1 cellular context compared by ENCODE assay signal in the genomic region with DNA sequence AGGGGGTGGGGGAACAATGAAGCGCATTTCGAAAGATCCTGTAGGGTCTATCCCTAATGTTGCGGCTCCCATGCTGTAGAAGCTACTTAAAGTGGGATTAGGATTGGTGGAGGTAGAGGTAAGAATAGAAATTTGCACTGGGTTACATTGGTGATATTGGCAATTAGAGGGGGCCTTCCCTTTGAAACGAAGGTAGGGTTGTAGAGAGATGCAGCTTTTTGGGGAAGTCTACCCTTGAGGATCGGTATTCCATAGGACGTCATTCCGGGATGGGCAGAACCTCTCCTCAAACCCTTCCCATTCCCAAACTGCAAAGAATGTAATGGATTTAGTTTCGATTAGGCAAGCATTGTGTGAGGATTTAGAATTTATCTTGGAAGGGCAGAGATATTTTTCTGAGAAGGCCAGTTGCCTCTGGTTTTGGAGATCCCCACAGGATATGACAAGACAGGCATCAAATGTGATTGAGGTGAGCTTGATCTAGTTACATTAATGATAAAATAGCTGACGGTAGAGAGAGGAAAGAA.
TF ChIP-seq lines count a peak whose summit lies in the region.

No MANE protein-coding gene starts in this region.

TF ChIP-seq in A549, 52 proteins besides CTCF, POLR2A, EP300 and RAD21 (continued from another document):
- TF ChIP-seq, protein P1, sequence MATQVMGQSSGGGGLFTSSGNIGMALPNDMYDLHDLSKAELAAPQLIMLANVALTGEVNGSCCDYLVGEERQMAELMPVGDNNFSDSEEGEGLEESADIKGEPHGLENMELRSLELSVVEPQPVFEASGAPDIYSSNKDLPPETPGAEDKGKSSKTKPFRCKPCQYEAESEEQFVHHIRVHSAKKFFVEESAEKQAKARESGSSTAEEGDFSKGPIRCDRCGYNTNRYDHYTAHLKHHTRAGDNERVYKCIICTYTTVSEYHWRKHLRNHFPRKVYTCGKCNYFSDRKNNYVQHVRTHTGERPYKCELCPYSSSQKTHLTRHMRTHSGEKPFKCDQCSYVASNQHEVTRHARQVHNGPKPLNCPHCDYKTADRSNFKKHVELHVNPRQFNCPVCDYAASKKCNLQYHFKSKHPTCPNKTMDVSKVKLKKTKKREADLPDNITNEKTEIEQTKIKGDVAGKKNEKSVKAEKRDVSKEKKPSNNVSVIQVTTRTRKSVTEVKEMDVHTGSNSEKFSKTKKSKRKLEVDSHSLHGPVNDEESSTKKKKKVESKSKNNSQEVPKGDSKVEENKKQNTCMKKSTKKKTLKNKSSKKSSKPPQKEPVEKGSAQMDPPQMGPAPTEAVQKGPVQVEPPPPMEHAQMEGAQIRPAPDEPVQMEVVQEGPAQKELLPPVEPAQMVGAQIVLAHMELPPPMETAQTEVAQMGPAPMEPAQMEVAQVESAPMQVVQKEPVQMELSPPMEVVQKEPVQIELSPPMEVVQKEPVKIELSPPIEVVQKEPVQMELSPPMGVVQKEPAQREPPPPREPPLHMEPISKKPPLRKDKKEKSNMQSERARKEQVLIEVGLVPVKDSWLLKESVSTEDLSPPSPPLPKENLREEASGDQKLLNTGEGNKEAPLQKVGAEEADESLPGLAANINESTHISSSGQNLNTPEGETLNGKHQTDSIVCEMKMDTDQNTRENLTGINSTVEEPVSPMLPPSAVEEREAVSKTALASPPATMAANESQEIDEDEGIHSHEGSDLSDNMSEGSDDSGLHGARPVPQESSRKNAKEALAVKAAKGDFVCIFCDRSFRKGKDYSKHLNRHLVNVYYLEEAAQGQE (IDR thresholded peaks at IDR 0.05), result no peak
- TF ChIP-seq CHD4 (IDR thresholded peaks at IDR 0.05; ENCODE audit: borderline replicate concordance), result no peak
- TF ChIP-seq NFE2L2 (conservative IDR thresholded peaks at IDR 0.05; ENCODE audit: low read length), result no peak
- no peak for TF ChIP-seq KDM5A (IDR thresholded peaks at IDR 0.05)
- no peak for TF ChIP-seq CEBPB (IDR thresholded peaks at IDR 0.05)
- 0 out of 2 replicates have a peak, but pooled peaks have one; percentile 16 for TF ChIP-seq EHF (CRISPR knock-in tag; IDR thresholded peaks at IDR 0.05)
- no peak for TF ChIP-seq HEYL (CRISPR knock-in tag; IDR thresholded peaks at IDR 0.05)
- TF ChIP-seq ZSCAN20 (CRISPR knock-in tag; IDR thresholded peaks at IDR 0.05), result no peak
- TF ChIP-seq, protein P2, sequence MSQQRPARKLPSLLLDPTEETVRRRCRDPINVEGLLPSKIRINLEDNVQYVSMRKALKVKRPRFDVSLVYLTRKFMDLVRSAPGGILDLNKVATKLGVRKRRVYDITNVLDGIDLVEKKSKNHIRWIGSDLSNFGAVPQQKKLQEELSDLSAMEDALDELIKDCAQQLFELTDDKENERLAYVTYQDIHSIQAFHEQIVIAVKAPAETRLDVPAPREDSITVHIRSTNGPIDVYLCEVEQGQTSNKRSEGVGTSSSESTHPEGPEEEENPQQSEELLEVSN (IDR thresholded peaks at IDR 0.05; ENCODE audit: borderline replicate concordance, low read depth), result no peak
- no peak for TF ChIP-seq SMC3 (IDR thresholded peaks at IDR 0.05)
- TF ChIP-seq RFX5 (IDR thresholded peaks at IDR 0.05), result no peak
- no peak for TF ChIP-seq MAFK (IDR thresholded peaks at IDR 0.05; ENCODE audit: partially characterized antibody)
- TF ChIP-seq SREBF2 (IDR thresholded peaks at IDR 0.05), result no peak
- TF ChIP-seq, protein P3, sequence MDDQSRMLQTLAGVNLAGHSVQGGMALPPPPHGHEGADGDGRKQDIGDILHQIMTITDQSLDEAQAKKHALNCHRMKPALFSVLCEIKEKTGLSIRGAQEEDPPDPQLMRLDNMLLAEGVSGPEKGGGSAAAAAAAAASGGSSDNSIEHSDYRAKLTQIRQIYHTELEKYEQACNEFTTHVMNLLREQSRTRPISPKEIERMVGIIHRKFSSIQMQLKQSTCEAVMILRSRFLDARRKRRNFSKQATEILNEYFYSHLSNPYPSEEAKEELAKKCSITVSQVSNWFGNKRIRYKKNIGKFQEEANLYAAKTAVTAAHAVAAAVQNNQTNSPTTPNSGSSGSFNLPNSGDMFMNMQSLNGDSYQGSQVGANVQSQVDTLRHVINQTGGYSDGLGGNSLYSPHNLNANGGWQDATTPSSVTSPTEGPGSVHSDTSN (IDR thresholded peaks at IDR 0.05), result no peak
- TF ChIP-seq, protein P4, sequence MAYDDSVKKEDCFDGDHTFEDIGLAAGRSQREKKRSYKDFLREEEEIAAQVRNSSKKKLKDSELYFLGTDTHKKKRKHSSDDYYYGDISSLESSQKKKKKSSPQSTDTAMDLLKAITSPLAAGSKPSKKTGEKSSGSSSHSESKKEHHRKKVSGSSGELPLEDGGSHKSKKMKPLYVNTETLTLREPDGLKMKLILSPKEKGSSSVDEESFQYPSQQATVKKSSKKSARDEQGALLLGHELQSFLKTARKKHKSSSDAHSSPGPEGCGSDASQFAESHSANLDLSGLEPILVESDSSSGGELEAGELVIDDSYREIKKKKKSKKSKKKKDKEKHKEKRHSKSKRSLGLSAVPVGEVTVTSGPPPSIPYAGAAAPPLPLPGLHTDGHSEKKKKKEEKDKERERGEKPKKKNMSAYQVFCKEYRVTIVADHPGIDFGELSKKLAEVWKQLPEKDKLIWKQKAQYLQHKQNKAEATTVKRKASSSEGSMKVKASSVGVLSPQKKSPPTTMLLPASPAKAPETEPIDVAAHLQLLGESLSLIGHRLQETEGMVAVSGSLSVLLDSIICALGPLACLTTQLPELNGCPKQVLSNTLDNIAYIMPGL (CRISPR knock-in tag; IDR thresholded peaks at IDR 0.05; ENCODE audit: borderline replicate concordance), result 0 out of 2 replicates have a peak, but pooled peaks have one; percentile 31
- TF ChIP-seq CBX2 (IDR thresholded peaks at IDR 0.05; ENCODE audit: borderline replicate concordance, low read depth), result no peak
- peak; percentile 96 for TF ChIP-seq HOXA7 (CRISPR knock-in tag; IDR thresholded peaks at IDR 0.05)
- peak; percentile 61; the same call in 1 of the 2 replicates for TF ChIP-seq RARB (CRISPR knock-in tag; IDR thresholded peaks at IDR 0.05)
- TF ChIP-seq, protein P5, sequence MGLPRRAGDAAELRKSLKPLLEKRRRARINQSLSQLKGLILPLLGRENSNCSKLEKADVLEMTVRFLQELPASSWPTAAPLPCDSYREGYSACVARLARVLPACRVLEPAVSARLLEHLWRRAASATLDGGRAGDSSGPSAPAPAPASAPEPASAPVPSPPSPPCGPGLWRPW (IDR thresholded peaks at IDR 0.05), result no peak
- no peak for TF ChIP-seq CHD2 (IDR thresholded peaks at IDR 0.05; ENCODE audit: low read length, partially characterized antibody)
- TF ChIP-seq GATA3 (IDR thresholded peaks at IDR 0.05; ENCODE audit: borderline replicate concordance), result no peak
- no peak for TF ChIP-seq RCOR1 (IDR thresholded peaks at IDR 0.05; ENCODE audit: low read depth, low read length)
- TF ChIP-seq BCL3 (IDR thresholded peaks at IDR 0.05), result no peak
- no peak for TF ChIP-seq BHLHE40 (IDR thresholded peaks at IDR 0.05; ENCODE audit: low read depth, low read length)
- TF ChIP-seq HOXB5 (CRISPR knock-in tag; IDR thresholded peaks at IDR 0.05), result no peak
- no peak for TF ChIP-seq MAZ (IDR thresholded peaks at IDR 0.05; ENCODE audit: borderline replicate concordance, low read depth, low read length)
- no peak for TF ChIP-seq JUNB (IDR thresholded peaks at IDR 0.05)
- TF ChIP-seq ZC3H11A (IDR thresholded peaks at IDR 0.05), result no peak
- TF ChIP-seq ZFP36 (IDR thresholded peaks at IDR 0.05; ENCODE audit: borderline replicate concordance, partially characterized antibody), result no peak
- TF ChIP-seq FOSB (CRISPR knock-in tag; IDR thresholded peaks at IDR 0.05), result peak; percentile 36
- 0 out of 2 replicates have a peak, but pooled peaks have one; percentile 20 for TF ChIP-seq POLR2AphosphoS2 (conservative IDR thresholded peaks at IDR 0.05; ENCODE audit: low read length)
- TF ChIP-seq ZNF302 (CRISPR knock-in tag; IDR thresholded peaks at IDR 0.05), result no peak
- peak; percentile 80; the same call in 1 of the 2 replicates for TF ChIP-seq TP53 (CRISPR knock-in tag; IDR thresholded peaks at IDR 0.05)
- no peak for TF ChIP-seq CBX8 (IDR thresholded peaks at IDR 0.05)
- no peak for TF ChIP-seq NPAS2 (CRISPR knock-in tag; IDR thresholded peaks at IDR 0.05; ENCODE audit: borderline replicate concordance)
- TF ChIP-seq TFCP2L1 (CRISPR knock-in tag; IDR thresholded peaks at IDR 0.05), result peak; percentile 79; the same call in 1 of the 2 replicates
